In genomic region chr2:136212426-136213378, GRCh38 we compare ENCODE assay signal across 9 cellular contexts.
A peak's percentile ranks its signal among the peaks of the same experiment; 100 is the strongest.
DNase-seq lines count a peak whose midpoint lies in the region; ATAC-seq lines count a peak whose summit lies in the region.
"Had no signal": no experiment of that assay in that cellular context is flagged by ENCODE, and none has a peak within 500 bp of the region (broad histone marks: within the 10 kb centered on the region; RNA-seq: fewer than 3 reads in every experiment).

No MANE protein-coding gene starts in this region.

- H3F3A ChIP-seq in GM23248 (ENCODE audit: insufficient read depth), result no peaks in the 10 kb centered on the region

- intact Hi-C loops in Right ventricle myocardium superior (cut with DNase I), result no loop called here

- no peaks in the 10 kb centered on the region for H4K20me1 ChIP-seq in GM23248 (ENCODE audit: insufficient read depth)

- no peaks in the 10 kb centered on the region for H3K4me1 ChIP-seq in GM23248 (ENCODE audit: insufficient read depth)

- H3K9me3 ChIP-seq in GM23248 (ENCODE audit: low read depth), result no peaks in the 10 kb centered on the region

- H2AFZ ChIP-seq in GM23248, result no peak overlapping the region

- H3K4me2 ChIP-seq in GM23248 (ENCODE audit: unreplicated experiment), result no peak overlapping the region

- no peak overlapping the region for H3K9ac ChIP-seq in GM23248

- H3K4me3 Mint-ChIP-seq in activated naive CD8-positive, alpha-beta T cell treated with anti-CD3 and anti-CD28 coated beads, Interleukin-2, amount 50 U/mL, for 24 hours, result no peak overlapping the region

- H3K27ac ChIP-seq in GM23248, result no peak overlapping the region

- H3K9me2 ChIP-seq in GM23248 (ENCODE audit: insufficient read depth), result no peaks in the 10 kb centered on the region

- no peak overlapping the region for H3K4me3 ChIP-seq in GM23248

- H3K36me3 ChIP-seq in GM23248 (ENCODE audit: low read depth), result no peaks in the 10 kb centered on the region

- no peaks in the 10 kb centered on the region for H3K27me3 Mint-ChIP-seq in activated naive CD8-positive, alpha-beta T cell treated with anti-CD3 and anti-CD28 coated beads, Interleukin-2, amount 50 U/mL, for 24 hours

- H3K36me3 Mint-ChIP-seq in activated naive CD8-positive, alpha-beta T cell treated with anti-CD3 and anti-CD28 coated beads, Interleukin-2, amount 50 U/mL, for 24 hours (ENCODE audit: low read depth), result peaks cover 10% of the 10 kb centered on the region

- peaks cover 22% of the 10 kb centered on the region for H3K9me3 Mint-ChIP-seq in activated naive CD8-positive, alpha-beta T cell treated with anti-CD3 and anti-CD28 coated beads, Interleukin-2, amount 50 U/mL, for 24 hours

- peak overlapping the region; percentile 30 for H3K27ac Mint-ChIP-seq in activated naive CD8-positive, alpha-beta T cell treated with anti-CD3 and anti-CD28 coated beads, Interleukin-2, amount 50 U/mL, for 24 hours

- WGBS in GM23248 (ENCODE audit: low coverage in 1 of 2, low lambda C conversion rate in 2 of 2, missing lambda C conversion rate in 2 of 2), 2 experiments, result 12 to 21% methylated on average over 5 of the region's 5 CpGs

- ATAC-seq in GM18499 (IDR thresholded peaks at IDR 0.05; ENCODE audit: insufficient read depth, unreplicated experiment) (peak; percentile 63), GM19467 (IDR thresholded peaks at IDR 0.05; ENCODE audit: unreplicated experiment) (peak; percentile 43), HG03378 (IDR thresholded peaks at IDR 0.05; ENCODE audit: unreplicated experiment) (peak; percentile 74), Right ventricle myocardium superior (ENCODE audit: poor library complexity) (no peak)
- ATAC-seq in activated naive CD8-positive, alpha-beta T cell treated with anti-CD3 and anti-CD28 coated beads, Interleukin-2, amount 50 U/mL, for 24 hours, result peak; percentile 89

- peaks cover 60% of the 10 kb centered on the region for H3K4me1 Mint-ChIP-seq in activated naive CD8-positive, alpha-beta T cell treated with anti-CD3 and anti-CD28 coated beads, Interleukin-2, amount 50 U/mL, for 24 hours

- no peaks in the 10 kb centered on the region for H3K79me2 ChIP-seq in GM23248 (ENCODE audit: insufficient read depth)

- peak; percentile 21 for DNase-seq in activated naive CD8-positive, alpha-beta T cell treated with anti-CD3 and anti-CD28 coated beads, Interleukin-2, amount 50 U/mL, for 24 hours
- DNase-seq in occipital lobe (lab: John Stamatoyannopoulos, UW) (no peak), GM23248 (no peak), OCI-M2 (lab: John Stamatoyannopoulos, UW; ENCODE audit: unreplicated experiment) (no peak), Right ventricle myocardium superior (no peak)
- DNase-seq: MM.1S had no signal

- in situ Hi-C loops in GM23248 (cut with MboI), result no loop called here

- no peaks in the 10 kb centered on the region; the same call in 1 of the 2 replicates for H3K27me3 ChIP-seq in GM23248 (replicated peaks; ENCODE audit: insufficient read depth)
